9 cellular contexts compared by ENCODE assay signal in the genomic region with DNA sequence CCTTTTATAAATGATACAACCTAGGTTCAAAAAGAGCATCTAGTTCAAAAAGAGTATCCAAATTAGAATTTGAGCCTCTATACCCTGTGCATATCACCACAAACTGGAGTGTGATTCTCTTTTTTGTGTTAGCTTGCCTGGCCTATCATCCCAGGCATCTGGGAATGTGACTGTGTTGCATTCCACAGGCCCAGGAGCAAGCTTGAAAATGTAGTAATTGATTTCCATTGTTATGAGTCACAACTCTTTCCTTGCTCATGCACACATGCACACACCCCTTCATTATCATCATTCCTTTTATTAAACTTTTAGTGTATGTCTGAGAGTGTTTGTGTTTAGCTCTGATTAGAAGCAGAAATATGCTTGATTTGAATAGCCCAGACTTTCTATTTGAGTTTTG.
DNase-seq lines count a peak whose midpoint lies in the region; ATAC-seq and TF ChIP-seq lines count a peak whose summit lies in the region.
"Had no signal": no experiment of that assay in that cellular context is flagged by ENCODE, and none has a peak within 500 bp of the region (broad histone marks: within the 10 kb centered on the region; RNA-seq: fewer than 3 reads in every experiment).

No MANE protein-coding gene starts in this region.

- no peak overlapping the region for H4K91ac ChIP-seq in mesenchymal stem cell (ENCODE audit: low read length)

- TF ChIP-seq RAD21 in Ishikawa (IDR thresholded peaks at IDR 0.05; ENCODE audit: low read depth) = peak; percentile 1; the same call in 1 of the 2 replicates

- peak overlapping the region; percentile 73 for H3K27ac ChIP-seq in mesenchymal stem cell (ENCODE audit: low read length, poor library complexity, severe bottlenecking)
- H3K27ac ChIP-seq: colonic mucosa had no signal

- no peaks in the 10 kb centered on the region for H3K4me1 Mint-ChIP-seq in activated CD4-positive, alpha-beta memory T cell treated with anti-CD3 and anti-CD28 coated beads, Interleukin-2, amount 10 ng/mL, durations not matched to agents 7 days and 5 days

- no peak overlapping the region for H4K8ac ChIP-seq in mesenchymal stem cell (ENCODE audit: low read length)

- H3K9ac ChIP-seq in mesenchymal stem cell (ENCODE audit: low read length) = peak overlapping the region; percentile 63

- CTCF ChIA-PET in activated CD4-positive, alpha-beta memory T cell treated with anti-CD3 and anti-CD28 coated beads, Interleukin-2, amount 10 ng/mL, durations not matched to agents 7 days and 5 days (lab: Charles Lee) = no interaction called here

- POLR2A ChIA-PET in activated CD4-positive, alpha-beta memory T cell treated with anti-CD3 and anti-CD28 coated beads, Interleukin-2, amount 10 ng/mL, durations not matched to agents 7 days and 5 days (lab: Charles Lee) = no interaction called here

- no peaks in the 10 kb centered on the region for H3K36me3 Mint-ChIP-seq in activated CD4-positive, alpha-beta memory T cell treated with anti-CD3 and anti-CD28 coated beads, Interleukin-2, amount 10 ng/mL, durations not matched to agents 7 days and 5 days (ENCODE audit: low read depth)
- no peaks in the 10 kb centered on the region for H3K36me3 Mint-ChIP-seq in activated naive CD4-positive, alpha-beta T cell treated with anti-CD3 and anti-CD28 coated beads, Interleukin-2, amount 50 U/mL, for 72 hours

- H3K4me1 ChIP-seq in mesenchymal stem cell (ENCODE audit: control insufficient read depth, insufficient read depth, low read depth, low read length) = peaks cover 2% of the 10 kb centered on the region
- H3K4me1 ChIP-seq: colonic mucosa had no signal

- H3K23ac ChIP-seq in mesenchymal stem cell (ENCODE audit: low read length in 2 of 2) = no peak overlapping the region

- no peak for ATAC-seq in activated CD4-positive, CD25-positive, alpha-beta regulatory T cell treated with anti-CD3 and anti-CD28 coated beads, Interleukin-2, amount 50 U/mL, for 24 hours
- no peak for ATAC-seq in activated naive CD4-positive, alpha-beta T cell treated with anti-CD3 and anti-CD28 coated beads, Interleukin-2, amount 50 U/mL, for 72 hours
- ATAC-seq in HG03432 (IDR thresholded peaks at IDR 0.05; ENCODE audit: unreplicated experiment) = no peak

- peaks cover 19 to 39% of the 10 kb centered on the region in 2 experiments for H3K36me3 ChIP-seq in mesenchymal stem cell (ENCODE audit: control insufficient read depth in 1 of 2, insufficient read depth in 2 of 2, low read depth in 1 of 2, low read length in 2 of 2)
- H3K36me3 ChIP-seq: colonic mucosa had no signal

- H2BK5ac ChIP-seq in mesenchymal stem cell (ENCODE audit: low read depth, low read length, poor library complexity, severe bottlenecking) = no peak overlapping the region

- H3K27me3 ChIP-seq in mesenchymal stem cell (ENCODE audit: control insufficient read depth in 1 of 2, insufficient read depth in 1 of 2, low read length in 2 of 2) = no peaks in the 10 kb centered on the region
- H3K27me3 ChIP-seq: colonic mucosa had no signal

- H3K9me3 ChIP-seq in mesenchymal stem cell (ENCODE audit: control insufficient read depth, low read length) = no peaks in the 10 kb centered on the region
- H3K9me3 ChIP-seq: colonic mucosa had no signal

- H2AFZ ChIP-seq in mesenchymal stem cell (ENCODE audit: low read depth, low read length) = no peak overlapping the region

- H2BK120ac ChIP-seq in mesenchymal stem cell (ENCODE audit: low read depth, low read length) = no peak overlapping the region

- no peaks in the 10 kb centered on the region for H3K27me3 Mint-ChIP-seq in activated CD4-positive, alpha-beta memory T cell treated with anti-CD3 and anti-CD28 coated beads, Interleukin-2, amount 10 ng/mL, durations not matched to agents 7 days and 5 days

- H3K4me2 ChIP-seq in mesenchymal stem cell (ENCODE audit: low read length, poor library complexity, severe bottlenecking) = no peak overlapping the region

- no peak overlapping the region for H3K14ac ChIP-seq in mesenchymal stem cell (ENCODE audit: low read length in 2 of 2)

- H2AK5ac ChIP-seq in mesenchymal stem cell (ENCODE audit: low read length, severe bottlenecking) = no peak overlapping the region

- H2BK15ac ChIP-seq in mesenchymal stem cell (ENCODE audit: low read depth, poor library complexity, severe bottlenecking) = no peak overlapping the region

- no peak overlapping the region for H3K27ac Mint-ChIP-seq in activated CD4-positive, alpha-beta memory T cell treated with anti-CD3 and anti-CD28 coated beads, Interleukin-2, amount 10 ng/mL, durations not matched to agents 7 days and 5 days
- H3K27ac Mint-ChIP-seq in activated naive CD4-positive, alpha-beta T cell treated with anti-CD3 and anti-CD28 coated beads, Interleukin-2, amount 50 U/mL, for 72 hours = no peak overlapping the region

- peaks cover 8% of the 10 kb centered on the region for H3K79me1 ChIP-seq in mesenchymal stem cell (replicated peaks; ENCODE audit: low read length, poor library complexity, severe bottlenecking)

- DNase-seq in AG20443 (ENCODE audit: low spot score) (peak; percentile 84), dedifferentiated amniotic fluid mesenchymal stem cell (ENCODE audit: extremely low spot score) (peak; percentile 75), mesenchymal stem cell (peak; percentile 71)
- DNase-seq in activated CD4-positive, alpha-beta memory T cell treated with anti-CD3 and anti-CD28 coated beads, Interleukin-2, amount 10 ng/mL, durations not matched to agents 7 days and 5 days = no peak
- no peak for DNase-seq in activated naive CD4-positive, alpha-beta T cell treated with anti-CD3 and anti-CD28 coated beads, Interleukin-2, amount 50 U/mL, for 72 hours (ENCODE audit: low spot score in 2 of 2)
- DNase-seq: colonic mucosa had no signal

- no peak overlapping the region for H2BK12ac ChIP-seq in mesenchymal stem cell (ENCODE audit: low read length in 2 of 2)

- TF ChIP-seq EP300 in Ishikawa (IDR thresholded peaks at IDR 0.05; ENCODE audit: borderline replicate concordance) = peak; percentile 95

- H3K9me3 Mint-ChIP-seq in activated CD4-positive, alpha-beta memory T cell treated with anti-CD3 and anti-CD28 coated beads, Interleukin-2, amount 10 ng/mL, durations not matched to agents 7 days and 5 days = no peaks in the 10 kb centered on the region
- H3K9me3 Mint-ChIP-seq in activated naive CD4-positive, alpha-beta T cell treated with anti-CD3 and anti-CD28 coated beads, Interleukin-2, amount 50 U/mL, for 72 hours = no peaks in the 10 kb centered on the region

- H3K4me3 Mint-ChIP-seq in activated CD4-positive, alpha-beta memory T cell treated with anti-CD3 and anti-CD28 coated beads, Interleukin-2, amount 10 ng/mL, durations not matched to agents 7 days and 5 days = no peak overlapping the region

- no peak overlapping the region for H3K4me3 ChIP-seq in mesenchymal stem cell (ENCODE audit: insufficient read depth in 1 of 2, low read depth in 1 of 2, low read length in 2 of 2)
- H3K4me3 ChIP-seq: colonic mucosa had no signal

- H3K18ac ChIP-seq in mesenchymal stem cell (ENCODE audit: low read depth in 1 of 2, low read length in 2 of 2) = no peak overlapping the region

- H3K4ac ChIP-seq in mesenchymal stem cell (ENCODE audit: low read depth in 1 of 2, low read length in 2 of 2) = no peak overlapping the region

TF ChIP-seq in Ishikawa, 13 proteins besides CTCF, POLR2A, EP300 and RAD21:
- TF ChIP-seq ZBTB7A (IDR thresholded peaks at IDR 0.05; ENCODE audit: low read depth) = no peak
- peak; percentile 58; the same call in 1 of the 2 replicates for TF ChIP-seq MAX (IDR thresholded peaks at IDR 0.05)
- TF ChIP-seq EGR1 (IDR thresholded peaks at IDR 0.05) = no peak
- peak; percentile 86; the same call in 1 of the 2 replicates for TF ChIP-seq FOXM1 (IDR thresholded peaks at IDR 0.05; ENCODE audit: borderline replicate concordance, low read depth)
- peak; percentile 46; the same call in 1 of the 2 replicates for TF ChIP-seq CEBPB (IDR thresholded peaks at IDR 0.05)
- peak; percentile 100 for TF ChIP-seq TEAD4 (IDR thresholded peaks at IDR 0.05)
- TF ChIP-seq NFIC (IDR thresholded peaks at IDR 0.05) = peak; percentile 84
- peak; percentile 90 for TF ChIP-seq TCF12 (IDR thresholded peaks at IDR 0.05; ENCODE audit: low read depth)
- TF ChIP-seq TAF1 (IDR thresholded peaks at IDR 0.05; ENCODE audit: low read depth) = no peak

Comparison
In these comparisons a context has a peak if more than half of its experiments do, and no peak if none do; other contexts are left out.
1. DNase-seq: peak in AG20443 (single experiment), dedifferentiated amniotic fluid mesenchymal stem cell (single experiment) and mesenchymal stem cell (single experiment); none in activated CD4-positive, alpha-beta memory T cell treated with anti-CD3 and anti-CD28 coated beads, Interleukin-2, amount 10 ng/mL, durations not matched to agents 7 days and 5 days (single experiment) and activated naive CD4-positive, alpha-beta T cell treated with anti-CD3 and anti-CD28 coated beads, Interleukin-2, amount 50 U/mL, for 72 hours (0 of 2).